In the genomic region with DNA sequence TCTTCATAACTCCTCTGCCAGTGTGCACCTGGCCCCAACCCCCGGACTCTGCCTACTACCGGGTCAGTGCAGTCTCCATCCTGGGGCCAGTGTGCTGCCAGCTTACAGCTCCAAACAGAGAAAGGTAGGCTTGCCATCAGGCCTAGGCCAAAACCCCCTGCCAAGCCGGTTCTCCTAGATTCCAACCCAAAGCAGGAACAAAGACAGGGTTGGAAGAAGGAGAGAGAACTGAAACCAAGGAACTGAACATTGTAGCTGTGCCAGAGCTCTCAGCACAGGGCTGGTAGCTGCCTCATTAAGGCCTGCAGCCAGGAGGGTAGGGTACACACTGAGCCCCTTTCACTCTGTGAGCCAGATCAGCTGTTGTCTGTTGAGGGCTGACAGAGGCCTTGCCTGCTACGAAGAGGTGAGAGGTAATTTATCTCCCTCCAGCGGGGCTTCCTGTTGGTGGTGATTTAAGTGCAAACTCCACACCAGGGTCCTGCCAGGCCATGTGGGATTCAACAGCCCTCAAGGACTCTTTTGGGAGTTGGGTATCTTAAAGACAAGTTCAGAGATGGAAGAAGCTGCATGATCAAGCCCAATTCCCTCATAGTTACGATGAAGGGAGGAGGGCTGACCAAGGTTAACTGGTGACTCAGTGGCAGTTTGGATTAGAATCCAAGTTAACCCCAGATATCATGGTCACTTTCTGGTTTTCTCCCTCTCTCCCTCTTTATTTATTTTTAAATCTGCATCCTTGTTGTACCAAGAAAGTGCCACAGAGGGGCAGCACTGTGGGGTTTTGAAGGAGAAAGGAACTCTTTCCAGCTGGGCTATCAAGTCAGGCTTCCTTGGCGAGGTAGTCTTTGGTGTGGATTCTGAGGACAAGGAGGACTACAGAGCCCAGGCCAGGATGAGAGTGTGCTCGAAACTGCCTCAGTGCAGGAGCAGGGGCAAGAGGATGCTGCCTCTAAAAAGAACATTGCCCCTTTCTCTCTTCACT, we compare ENCODE assay signal across 9 cellular contexts. TPM values are rescaled to one million over a fixed set of nuclear protein-coding genes. Genes with fewer than 3 reads are reported as not detected.
DNase-seq lines count a peak whose midpoint lies in the region; ATAC-seq and TF ChIP-seq lines count a peak whose summit lies in the region.
"Had no signal": no experiment of that assay in that cellular context is flagged by ENCODE, and none has a peak within 500 bp of the region (broad histone marks: within the 10 kb centered on the region; RNA-seq: fewer than 3 reads in every experiment).

No MANE protein-coding gene starts in this region.

- H3K4me3 Mint-ChIP-seq in memory B cell, result no peak overlapping the region
- H3K4me3 Mint-ChIP-seq: central memory CD8-positive, alpha-beta T cell had no signal

- peaks cover 40% of the 10 kb centered on the region for H3K4me1 Mint-ChIP-seq in memory B cell

- peak; percentile 52; the same call in 1 of the 2 replicates for TF ChIP-seq CTCF in LNCAP (IDR thresholded peaks at IDR 0.05)

- H3K36me3 Mint-ChIP-seq in memory B cell, result peaks cover 39% of the 10 kb centered on the region

- H3K27me3 Mint-ChIP-seq in memory B cell, result no peaks in the 10 kb centered on the region

- no peak for ATAC-seq in memory B cell (ENCODE audit: low read depth)

- no peaks in the 10 kb centered on the region for H3K9me3 Mint-ChIP-seq in memory B cell
- H3K9me3 Mint-ChIP-seq: central memory CD8-positive, alpha-beta T cell had no signal

- peak overlapping the region; percentile 76 for H3K27ac Mint-ChIP-seq in memory B cell

- DNase-seq in AG20443 (ENCODE audit: low spot score) (peak; percentile 63), cerebellum (ENCODE audit: low spot score) (peak; percentile 15), memory B cell (ENCODE audit: low spot score in 2 of 2) (no peak), NCI-H1105 treated with DMSO at 0.1 percent for 48 hours (lab: John Stamatoyannopoulos, UW) (no peak), activated T-cell treated with anti-CD3 and anti-CD28 coated beads for 4 hours (no peak), NCI-H1417 treated with DMSO at 0.1 percent for 48 hours (lab: John Stamatoyannopoulos, UW) (no peak)
- DNase-seq in stimulated activated CD4-positive, alpha-beta T cell treated with anti-CD3 and anti-CD28 coated beads, Interleukin-15, amount 100 ng/mL, for 24 hours, result no peak

RNA-seq across cellular contexts. Expression of a gene that starts 48.1 kb away (rescaled TPM):
- 28.2 TPM for total RNA-seq in cerebellum

Comparison
In these comparisons a context has a peak if more than half of its experiments do, and no peak if none do; other contexts are left out.
1. DNase-seq: peak in AG20443 (single experiment) and cerebellum (single experiment); none in memory B cell (0 of 2), NCI-H1105 treated with DMSO at 0.1 percent for 48 hours (single experiment), activated T-cell treated with anti-CD3 and anti-CD28 coated beads for 4 hours (single experiment), stimulated activated CD4-positive, alpha-beta T cell treated with anti-CD3 and anti-CD28 coated beads, Interleukin-15, amount 100 ng/mL, for 24 hours (single experiment) and NCI-H1417 treated with DMSO at 0.1 percent for 48 hours (single experiment).